ENCODE assay signal across 10 cellular contexts in genomic region chr2:86298411-86299390, GRCh38. TPM values are rescaled to one million over a fixed set of nuclear protein-coding genes. Genes with fewer than 3 reads are reported as not detected.
DNase-seq lines count a peak whose midpoint lies in the region; ATAC-seq and TF ChIP-seq lines count a peak whose summit lies in the region.
"Had no signal": no experiment of that assay in that cellular context is flagged by ENCODE, and none has a peak within 500 bp of the region (broad histone marks: within the 10 kb centered on the region; RNA-seq: fewer than 3 reads in every experiment).

No MANE protein-coding gene starts in this region.

- peak overlapping the region; percentile 87 to 91 (median 90) for H3K27ac ChIP-seq in gastroesophageal sphincter
- no peak overlapping the region for H3K27ac ChIP-seq in CD4-positive, alpha-beta T cell (ENCODE audit: low read depth, low read length)

- in situ Hi-C loops in SK-MEL-5 (cut with HindIII; ENCODE audit: low pct_unique_long_range_greater_than_20kb, low sequenced_read_pairs) = no loop called here

- peak; percentile 65 for DNase-seq in COLO829 (ENCODE audit: low spot score)
- peak; percentile 66 for DNase-seq in SK-MEL-5 (ENCODE audit: low read depth, low spot score)
- DNase-seq in neural crest cell (ENCODE audit: low read depth, low spot score) = no peak
- DNase-seq in HPDE6-E6E7 (ENCODE audit: extremely low spot score) = no peak
- no peak for DNase-seq in CD4-positive, alpha-beta T cell
- no peak for DNase-seq in T-helper 9 cell
- DNase-seq: activated naive CD4-positive, alpha-beta T cell treated with anti-CD3 and anti-CD28 coated beads, Interleukin-2, amount 50 U/mL, for 16 hours; stimulated activated naive CD4-positive, alpha-beta T cell treated with Interleukin-2 at 50 U/mL for 16 hours had no signal

- CTCF ChIA-PET in CD4-positive, alpha-beta T cell (lab: Charles Lee) = no interaction called here

- peaks cover 22 to 100% (median 28%) of the 10 kb centered on the region in 3 donors for H3K4me1 ChIP-seq in gastroesophageal sphincter

- H3K27me3 ChIP-seq in gastroesophageal sphincter = no peaks in the 10 kb centered on the region
- H3K27me3 ChIP-seq in CD4-positive, alpha-beta T cell (ENCODE audit: control insufficient read depth, insufficient read depth, low read length) = no peaks in the 10 kb centered on the region

- H3K36me3 ChIP-seq in gastroesophageal sphincter = no peaks in the 10 kb centered on the region

- ATAC-seq in gastroesophageal sphincter = peak; percentile 38
- no peak for ATAC-seq in HG03135 (IDR thresholded peaks at IDR 0.05; ENCODE audit: unreplicated experiment)
- ATAC-seq in CD4-positive, alpha-beta T cell (ENCODE audit: poor library complexity) = no peak

- H3K4me3 ChIP-seq in gastroesophageal sphincter = no peak overlapping the region

- H3K4me3 Mint-ChIP-seq in neural crest cell = no peak overlapping the region
- no peak overlapping the region for H3K4me3 Mint-ChIP-seq in CD4-positive, alpha-beta T cell

- intact Hi-C loops in CD4-positive, alpha-beta T cell (cut with DNase I, micrococcal nuclease) = no loop called here

- H3K4me1 Mint-ChIP-seq in neural crest cell = peaks cover 34% of the 10 kb centered on the region
- H3K4me1 Mint-ChIP-seq in CD4-positive, alpha-beta T cell (ENCODE audit: low read depth) = no peaks in the 10 kb centered on the region

- WGBS in gastroesophageal sphincter (ENCODE audit: low coverage in 1 of 2), 2 donors = 17 to 39% methylated on average over 2 to 5 of the region's 11 CpGs

- H3K27me3 Mint-ChIP-seq in neural crest cell (ENCODE audit: low read depth) = no peaks in the 10 kb centered on the region
- peaks cover 29% of the 10 kb centered on the region for H3K27me3 Mint-ChIP-seq in CD4-positive, alpha-beta T cell

- H3K27ac Mint-ChIP-seq in neural crest cell (ENCODE audit: unreplicated experiment) = no peak overlapping the region
- no peak overlapping the region for H3K27ac Mint-ChIP-seq in CD4-positive, alpha-beta T cell

- peak; percentile 8 to 55 (median 44) for TF ChIP-seq CTCF in gastroesophageal sphincter (IDR thresholded peaks at IDR 0.05)
- peak; percentile 43 for TF ChIP-seq CTCF in neural crest cell (conservative IDR thresholded peaks at IDR 0.05)
- TF ChIP-seq CTCF in CD4-positive, alpha-beta T cell (IDR thresholded peaks at IDR 0.05) = no peak

- no peak for TF ChIP-seq EP300 in gastroesophageal sphincter (IDR thresholded peaks at IDR 0.05)

- no peaks in the 10 kb centered on the region for H3K36me3 Mint-ChIP-seq in neural crest cell (ENCODE audit: low read depth)
- no peaks in the 10 kb centered on the region for H3K36me3 Mint-ChIP-seq in CD4-positive, alpha-beta T cell (ENCODE audit: low read depth)

- POLR2A ChIA-PET in CD4-positive, alpha-beta T cell (lab: Charles Lee) = no interaction called here

- no peaks in the 10 kb centered on the region for H3K9me3 Mint-ChIP-seq in neural crest cell
- no peaks in the 10 kb centered on the region for H3K9me3 Mint-ChIP-seq in CD4-positive, alpha-beta T cell

- H3K9me3 ChIP-seq in gastroesophageal sphincter = no peaks in the 10 kb centered on the region
- no peaks in the 10 kb centered on the region for H3K9me3 ChIP-seq in CD4-positive, alpha-beta T cell (ENCODE audit: control insufficient read depth, low read length)

- no peak for TF ChIP-seq POLR2A in gastroesophageal sphincter (IDR thresholded peaks at IDR 0.05)

RNA-seq across cellular contexts. Expression of gene REEP1, which starts 38.7 kb away (rescaled TPM):
- total RNA-seq in SK-MEL-5 (2014; rRNA removed; shearing (Covaris generic)) = 1.0 and 2.0 TPM in 2 replicates
- polyA plus RNA-seq in SK-MEL-5 (2015; cell fraction: cytosol; rRNA removed) = 0.82 and 0.84 TPM in 2 replicates
- 0.41 and 0.94 TPM in 2 replicates for polyA plus RNA-seq in SK-MEL-5 (2015; cell fraction: nucleus; rRNA removed)
- total RNA-seq in gastroesophageal sphincter (100 to 1,000 TPM in 1 of 4 donors, 10 to 100 TPM in 3; 22.9 to 107 (median 70.7) TPM), neural crest cell (12.0 and 12.3 TPM in 2 replicates)
- total RNA-seq in CD4-positive, alpha-beta T cell = not detected

Comparison
In these comparisons a context has a peak if more than half of its experiments do, and no peak if none do; other contexts are left out.
1. DNase-seq: peak in COLO829 (single experiment) and SK-MEL-5 (single experiment); none in neural crest cell (single experiment), HPDE6-E6E7 (single experiment), CD4-positive, alpha-beta T cell (0 of 10) and T-helper 9 cell (single experiment).